1 cellular context compared by ENCODE assay signal in the genomic region with DNA sequence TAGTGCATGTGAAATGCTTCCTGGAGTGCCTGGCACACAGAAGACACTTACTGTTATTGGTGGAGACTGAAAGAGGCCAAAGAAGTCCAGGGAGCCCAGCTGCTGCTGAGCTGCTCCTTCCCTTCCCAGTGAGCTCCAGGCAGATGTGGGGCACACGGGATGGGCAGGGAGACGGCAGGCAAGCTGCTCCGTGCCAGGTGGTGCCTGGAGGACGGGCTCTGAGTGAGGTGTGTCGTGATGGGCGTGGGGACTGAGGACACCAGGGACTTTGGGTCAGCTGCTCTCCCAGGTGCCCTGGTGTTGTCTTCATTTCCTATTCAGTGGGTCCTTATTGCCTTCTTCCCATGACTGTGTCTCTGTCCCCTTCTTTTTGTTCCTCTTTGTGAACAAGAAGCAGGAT.
TF ChIP-seq lines count a peak whose summit lies in the region.

No MANE protein-coding gene starts in this region.

TF ChIP-seq in GM23338, 12 proteins besides CTCF, POLR2A, EP300 and RAD21:
- TF ChIP-seq ZNF462 (CRISPR knock-in tag; IDR thresholded peaks at IDR 0.05) (no peak), STAT1 (IDR thresholded peaks at IDR 0.05; ENCODE audit: unreplicated experiment) (no peak), ZNF331 (CRISPR knock-in tag; IDR thresholded peaks at IDR 0.05; ENCODE audit: low read depth) (no peak), CREB1 (CRISPR knock-in tag; IDR thresholded peaks at IDR 0.05; ENCODE audit: low read depth) (no peak), NANOG (IDR thresholded peaks at IDR 0.05; ENCODE audit: borderline replicate concordance) (no peak), ZNF114 (CRISPR knock-in tag; IDR thresholded peaks at IDR 0.05) (no peak), POLR2AphosphoS5 (IDR thresholded peaks at IDR 0.05; ENCODE audit: low read depth) (no peak), JUNB (IDR thresholded peaks at IDR 0.05; ENCODE audit: unreplicated experiment) (no peak), EZH2 (IDR thresholded peaks at IDR 0.05; ENCODE audit: low read depth, unreplicated experiment) (no peak), EZH2phosphoT487 (IDR thresholded peaks at IDR 0.05; ENCODE audit: unreplicated experiment) (no peak)
- TF ChIP-seq, protein P1, sequence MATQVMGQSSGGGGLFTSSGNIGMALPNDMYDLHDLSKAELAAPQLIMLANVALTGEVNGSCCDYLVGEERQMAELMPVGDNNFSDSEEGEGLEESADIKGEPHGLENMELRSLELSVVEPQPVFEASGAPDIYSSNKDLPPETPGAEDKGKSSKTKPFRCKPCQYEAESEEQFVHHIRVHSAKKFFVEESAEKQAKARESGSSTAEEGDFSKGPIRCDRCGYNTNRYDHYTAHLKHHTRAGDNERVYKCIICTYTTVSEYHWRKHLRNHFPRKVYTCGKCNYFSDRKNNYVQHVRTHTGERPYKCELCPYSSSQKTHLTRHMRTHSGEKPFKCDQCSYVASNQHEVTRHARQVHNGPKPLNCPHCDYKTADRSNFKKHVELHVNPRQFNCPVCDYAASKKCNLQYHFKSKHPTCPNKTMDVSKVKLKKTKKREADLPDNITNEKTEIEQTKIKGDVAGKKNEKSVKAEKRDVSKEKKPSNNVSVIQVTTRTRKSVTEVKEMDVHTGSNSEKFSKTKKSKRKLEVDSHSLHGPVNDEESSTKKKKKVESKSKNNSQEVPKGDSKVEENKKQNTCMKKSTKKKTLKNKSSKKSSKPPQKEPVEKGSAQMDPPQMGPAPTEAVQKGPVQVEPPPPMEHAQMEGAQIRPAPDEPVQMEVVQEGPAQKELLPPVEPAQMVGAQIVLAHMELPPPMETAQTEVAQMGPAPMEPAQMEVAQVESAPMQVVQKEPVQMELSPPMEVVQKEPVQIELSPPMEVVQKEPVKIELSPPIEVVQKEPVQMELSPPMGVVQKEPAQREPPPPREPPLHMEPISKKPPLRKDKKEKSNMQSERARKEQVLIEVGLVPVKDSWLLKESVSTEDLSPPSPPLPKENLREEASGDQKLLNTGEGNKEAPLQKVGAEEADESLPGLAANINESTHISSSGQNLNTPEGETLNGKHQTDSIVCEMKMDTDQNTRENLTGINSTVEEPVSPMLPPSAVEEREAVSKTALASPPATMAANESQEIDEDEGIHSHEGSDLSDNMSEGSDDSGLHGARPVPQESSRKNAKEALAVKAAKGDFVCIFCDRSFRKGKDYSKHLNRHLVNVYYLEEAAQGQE (IDR thresholded peaks at IDR 0.05; ENCODE audit: unreplicated experiment), result no peak
- TF ChIP-seq, protein P2, sequence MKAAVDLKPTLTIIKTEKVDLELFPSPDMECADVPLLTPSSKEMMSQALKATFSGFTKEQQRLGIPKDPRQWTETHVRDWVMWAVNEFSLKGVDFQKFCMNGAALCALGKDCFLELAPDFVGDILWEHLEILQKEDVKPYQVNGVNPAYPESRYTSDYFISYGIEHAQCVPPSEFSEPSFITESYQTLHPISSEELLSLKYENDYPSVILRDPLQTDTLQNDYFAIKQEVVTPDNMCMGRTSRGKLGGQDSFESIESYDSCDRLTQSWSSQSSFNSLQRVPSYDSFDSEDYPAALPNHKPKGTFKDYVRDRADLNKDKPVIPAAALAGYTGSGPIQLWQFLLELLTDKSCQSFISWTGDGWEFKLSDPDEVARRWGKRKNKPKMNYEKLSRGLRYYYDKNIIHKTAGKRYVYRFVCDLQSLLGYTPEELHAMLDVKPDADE (IDR thresholded peaks at IDR 0.05), result no peak
